ENCODE assay signal across 19 cellular contexts in genomic region chr6:1076531-1077453, GRCh38.
"Had no signal": no experiment of that assay in that cellular context is flagged by ENCODE, and none has a peak within 500 bp of the region (broad histone marks: within the 10 kb centered on the region; RNA-seq: fewer than 3 reads in every experiment).

No MANE protein-coding gene starts in this region.

- H3K27me3 ChIP-seq: testis had no signal

- H3K36me3 ChIP-seq: spleen had no signal

- DNase-seq: activated CD4-positive, alpha-beta T cell treated with anti-CD3 and anti-CD28 coated beads, Interleukin-2, amount 50 U/mL, for 48 hours; activated CD4-positive, CD25-positive, alpha-beta regulatory T cell treated with anti-CD3 and anti-CD28 coated beads, Interleukin-2, amount 50 U/mL, for 72 hours; cortex of kidney; effector CD8-positive, alpha-beta T cell; foreskin melanocyte; immature natural killer cell; occipital lobe; right cardiac atrium; SK-N-SH; spleen; stimulated activated naive CD8-positive, alpha-beta T cell treated with anti-CD3 and anti-CD28 coated beads, Interleukin-15, amount 100 ng/mL, for 72 hours; T-helper 1 cell; T1000; testis had no signal

- ATAC-seq: right cardiac atrium; stimulated activated naive CD8-positive, alpha-beta T cell treated with anti-CD3 and anti-CD28 coated beads, Interleukin-15, amount 100 ng/mL, for 72 hours had no signal

- H3K36me3 Mint-ChIP-seq: activated naive CD4-positive, alpha-beta T cell treated with anti-CD3 and anti-CD28 coated beads, Interleukin-2, amount 50 U/mL, for 24 hours; brain; immature natural killer cell; natural killer cell treated with Interleukin-12 subunit alpha and Interleukin-12 subunit beta and Interleukin-15 and Interleukin-18, amount 100 ng/mL, for 72 hours had no signal

- H3K4me2 ChIP-seq: SK-N-SH had no signal

- H3K4me3 Mint-ChIP-seq: activated naive CD4-positive, alpha-beta T cell treated with anti-CD3 and anti-CD28 coated beads, Interleukin-2, amount 50 U/mL, for 24 hours; brain; central memory CD8-positive, alpha-beta T cell; immature natural killer cell; natural killer cell treated with Interleukin-12 subunit alpha and Interleukin-12 subunit beta and Interleukin-15 and Interleukin-18, amount 100 ng/mL, for 72 hours; stimulated activated naive CD8-positive, alpha-beta T cell treated with anti-CD3 and anti-CD28 coated beads, Interleukin-15, amount 100 ng/mL, for 72 hours had no signal

- H3K27ac ChIP-seq: spleen, testis had no signal

- H3K27ac Mint-ChIP-seq: activated naive CD4-positive, alpha-beta T cell treated with anti-CD3 and anti-CD28 coated beads, Interleukin-2, amount 50 U/mL, for 24 hours; activated T-helper 2 cell treated with anti-CD3 and anti-CD28 coated beads, Interferon-gamma antibody, Interleukin-2, Interleukin-4, amounts not matched to agents 10 μg/mL and 5 μg/mL and 100 μg/mL, durations not matched to agents 14 hours and 24 hours and 36 hours; immature natural killer cell; natural killer cell treated with Interleukin-12 subunit alpha and Interleukin-12 subunit beta and Interleukin-15 and Interleukin-18, amount 100 ng/mL, for 72 hours; stimulated activated naive CD8-positive, alpha-beta T cell treated with anti-CD3 and anti-CD28 coated beads, Interleukin-15, amount 100 ng/mL, for 72 hours had no signal

- H3K9me3 ChIP-seq: SK-N-SH, spleen, testis had no signal

- H3K4me1 ChIP-seq: spleen, testis had no signal

- H3K9me3 Mint-ChIP-seq: activated naive CD4-positive, alpha-beta T cell treated with anti-CD3 and anti-CD28 coated beads, Interleukin-2, amount 50 U/mL, for 24 hours; activated T-helper 2 cell treated with anti-CD3 and anti-CD28 coated beads, Interferon-gamma antibody, Interleukin-2, Interleukin-4, amounts not matched to agents 10 μg/mL and 5 μg/mL and 100 μg/mL, durations not matched to agents 14 hours and 24 hours and 36 hours; central memory CD8-positive, alpha-beta T cell; immature natural killer cell; natural killer cell treated with Interleukin-12 subunit alpha and Interleukin-12 subunit beta and Interleukin-15 and Interleukin-18, amount 100 ng/mL, for 72 hours; stimulated activated naive CD8-positive, alpha-beta T cell treated with anti-CD3 and anti-CD28 coated beads, Interleukin-15, amount 100 ng/mL, for 72 hours had no signal

- H3K4me1 Mint-ChIP-seq: activated naive CD4-positive, alpha-beta T cell treated with anti-CD3 and anti-CD28 coated beads, Interleukin-2, amount 50 U/mL, for 24 hours; central memory CD8-positive, alpha-beta T cell; immature natural killer cell; stimulated activated naive CD8-positive, alpha-beta T cell treated with anti-CD3 and anti-CD28 coated beads, Interleukin-15, amount 100 ng/mL, for 72 hours had no signal

- H3K9ac ChIP-seq: SK-N-SH had no signal

- H3K4me3 ChIP-seq: spleen, testis had no signal
